In the genomic region with DNA sequence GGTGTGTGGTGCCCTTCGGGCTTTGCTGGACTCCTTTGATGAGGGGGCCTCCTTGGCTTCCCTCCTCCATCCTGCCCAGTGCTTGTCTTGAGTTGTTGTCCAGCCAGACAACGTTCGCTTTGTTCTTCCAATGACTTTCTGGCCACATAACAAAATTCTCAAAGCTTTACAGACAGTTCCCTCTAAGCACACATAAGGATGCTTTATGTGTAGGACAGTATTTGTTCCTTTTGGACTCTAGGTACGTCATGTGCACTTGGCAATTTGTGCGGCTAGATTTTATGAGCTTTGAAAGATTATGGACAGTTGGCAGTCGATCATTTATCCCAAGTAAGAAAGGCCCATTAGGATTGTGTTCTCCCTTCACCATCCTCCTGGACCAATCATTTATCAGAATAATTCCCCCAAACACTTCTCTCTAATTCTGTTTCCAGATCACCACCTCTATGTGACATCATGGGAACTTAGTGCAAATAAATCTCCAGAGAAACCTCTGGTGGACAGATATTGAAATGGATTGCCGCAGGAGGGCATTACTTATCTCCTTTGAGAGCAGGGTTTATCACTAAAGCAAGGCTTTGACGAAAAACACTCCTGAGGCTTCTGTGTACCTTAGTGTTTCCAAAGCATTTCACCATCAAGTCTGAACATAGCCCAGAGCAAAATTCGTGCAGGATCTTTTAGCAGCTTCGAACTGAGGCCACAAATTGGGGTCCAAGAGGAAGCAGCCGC, we compare ENCODE assay signal across 1 cellular context.
TF ChIP-seq lines count a peak whose summit lies in the region.

No MANE protein-coding gene starts in this region.

TF ChIP-seq in GM23338, 12 proteins besides CTCF, POLR2A, EP300 and RAD21 (continued from another document):
- TF ChIP-seq STAT1 (IDR thresholded peaks at IDR 0.05; ENCODE audit: unreplicated experiment) (no peak), ETS1 (IDR thresholded peaks at IDR 0.05) (no peak), EZH2 (IDR thresholded peaks at IDR 0.05; ENCODE audit: low read depth, unreplicated experiment) (no peak), ZNF114 (CRISPR knock-in tag; IDR thresholded peaks at IDR 0.05) (no peak), CREB1 (CRISPR knock-in tag; IDR thresholded peaks at IDR 0.05; ENCODE audit: low read depth) (no peak), JUNB (IDR thresholded peaks at IDR 0.05; ENCODE audit: unreplicated experiment) (no peak), POLR2AphosphoS5 (IDR thresholded peaks at IDR 0.05; ENCODE audit: low read depth) (no peak), ZNF331 (CRISPR knock-in tag; IDR thresholded peaks at IDR 0.05; ENCODE audit: low read depth) (no peak), REST (IDR thresholded peaks at IDR 0.05; ENCODE audit: unreplicated experiment) (no peak), EZH2phosphoT487 (IDR thresholded peaks at IDR 0.05; ENCODE audit: unreplicated experiment) (no peak)
